8 cellular contexts compared by ENCODE assay signal in genomic region chr17:74757931-74758845, GRCh38.
DNase-seq lines count a peak whose midpoint lies in the region; ATAC-seq and TF ChIP-seq lines count a peak whose summit lies in the region.

No MANE protein-coding gene starts in this region.

- ATAC-seq in GM21723 (IDR thresholded peaks at IDR 0.05; ENCODE audit: unreplicated experiment): no peak

- no peaks in the 10 kb centered on the region for H3K9me3 ChIP-seq in NT2/D1 (ENCODE audit: insufficient read depth, low read length)
- no peaks in the 10 kb centered on the region for H3K9me3 ChIP-seq in neutrophil

- H3K4me3 ChIP-seq in NT2/D1 (ENCODE audit: insufficient read length, low read depth) (no peak overlapping the region), epithelial cell of esophagus (ENCODE audit: low read length) (peak overlapping the region; percentile 30), neutrophil (ENCODE audit: low read depth in 1 of 2, low read length in 1 of 2) (peak overlapping the region; percentile 39 to 55)

- peaks cover 46% of the 10 kb centered on the region for H3K4me1 ChIP-seq in NT2/D1 (ENCODE audit: insufficient read depth, insufficient read length)
- H3K4me1 ChIP-seq in neutrophil (ENCODE audit: control insufficient read depth in 1 of 2, insufficient read depth in 1 of 2, low read depth in 1 of 2, low read length in 1 of 2): peaks cover 87 to 92% of the 10 kb centered on the region in 2 experiments

- H3K27me3 ChIP-seq in NT2/D1 (ENCODE audit: insufficient read depth, insufficient read length) (no peaks in the 10 kb centered on the region), neutrophil (no peaks in the 10 kb centered on the region)

- H3K9ac ChIP-seq in NT2/D1 (ENCODE audit: insufficient read length, low read depth): peak overlapping the region; percentile 77

- peak overlapping the region; percentile 73 for H3K27ac ChIP-seq in neutrophil

- H3K36me3 ChIP-seq in NT2/D1 (ENCODE audit: insufficient read depth, insufficient read length, low read length) (peaks cover 8% of the 10 kb centered on the region), neutrophil (peaks cover 27% of the 10 kb centered on the region)

- TF ChIP-seq CTCF in epithelial cell of esophagus (IDR thresholded peaks at IDR 0.05; ENCODE audit: insufficient read depth, low read depth, low read length, missing control alignments) (no peak), neutrophil (IDR thresholded peaks at IDR 0.05) (no peak), GM20000 (IDR thresholded peaks at IDR 0.05; ENCODE audit: extremely low read depth, missing control alignments) (no peak)

- peak; percentile 65 for DNase-seq in DMS153 treated with DMSO at 0.1 percent for 48 hours (lab: John Stamatoyannopoulos, UW; ENCODE audit: unreplicated experiment)
- DNase-seq in NT2/D1 (ENCODE audit: low read depth, low spot score): no peak
- DNase-seq in epithelial cell of esophagus (ENCODE audit: low read depth): peak; percentile 62
- DNase-seq in OCI-M2 (lab: John Stamatoyannopoulos, UW; ENCODE audit: unreplicated experiment): no peak
- DNase-seq in GM20000 (ENCODE audit: low spot score): no peak
- DNase-seq in NCI-H774 (lab: John Stamatoyannopoulos, UW): no peak

Comparison
In these comparisons a context has a peak if more than half of its experiments do, and no peak if none do; other contexts are left out.
1. DNase-seq: peak in DMS153 treated with DMSO at 0.1 percent for 48 hours (single experiment) and epithelial cell of esophagus (single experiment); none in NT2/D1 (single experiment), OCI-M2 (single experiment), GM20000 (single experiment) and NCI-H774 (single experiment).